ENCODE assay signal across 8 cellular contexts in the genomic region with DNA sequence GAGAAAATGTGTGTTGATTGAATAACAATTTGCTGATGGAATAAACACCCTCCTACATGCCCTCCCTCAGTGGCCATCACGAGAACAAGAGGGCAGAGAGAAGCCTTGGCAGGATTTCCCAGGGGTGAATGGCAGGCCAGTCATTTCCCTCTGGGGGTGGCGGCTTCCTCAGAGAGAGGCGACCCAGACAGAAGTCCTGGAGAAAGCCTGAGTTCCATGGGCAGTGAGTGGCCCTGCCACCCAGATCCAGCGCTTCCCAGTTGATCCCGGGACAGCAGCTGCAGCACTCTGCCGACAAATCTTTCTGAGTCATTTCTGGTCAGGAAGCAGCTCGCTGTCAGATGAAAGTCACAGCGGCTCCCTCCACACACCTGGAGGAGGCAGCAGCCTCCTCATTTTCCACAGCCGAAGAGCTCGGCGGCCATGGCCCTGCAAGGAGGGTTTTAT.
DNase-seq lines count a peak whose midpoint lies in the region; FAIRE-seq and TF ChIP-seq lines count a peak whose summit lies in the region.

No MANE protein-coding gene starts in this region.

- H3K4me1 ChIP-seq in muscle layer of colon (ENCODE audit: insufficient read depth, low read length): peaks cover 46% of the 10 kb centered on the region
- H3K4me1 ChIP-seq in HAP-1: peaks cover 4% of the 10 kb centered on the region

- H3K27ac Mint-ChIP-seq in CD14-positive monocyte: peak overlapping the region; percentile 57 to 88 (median 80)
- H3K27ac Mint-ChIP-seq in chondrocyte (ENCODE audit: unreplicated experiment): peak overlapping the region; percentile 66

- H3K9ac ChIP-seq in muscle layer of colon (ENCODE audit: low read length): no peak overlapping the region

- H3K27me3 ChIP-seq in muscle layer of colon (ENCODE audit: control insufficient read depth in 1 of 2, insufficient read depth in 2 of 2, low read length in 2 of 2): no peaks in the 10 kb centered on the region
- no peaks in the 10 kb centered on the region for H3K27me3 ChIP-seq in HAP-1 (ENCODE audit: low read depth)

- peaks cover 0 to 3% of the 10 kb centered on the region in 2 donors for H3K36me3 Mint-ChIP-seq in CD14-positive monocyte
- no peaks in the 10 kb centered on the region for H3K36me3 Mint-ChIP-seq in chondrocyte (ENCODE audit: low read depth)

- H3K27me3 Mint-ChIP-seq in CD14-positive monocyte (ENCODE audit: low read depth in 3 of 3) (peaks cover 0 to 4% (median 2%) of the 10 kb centered on the region in 3 donors), chondrocyte (ENCODE audit: low read depth) (no peaks in the 10 kb centered on the region)

- no peak overlapping the region for H3K4me3 ChIP-seq in muscle layer of colon (ENCODE audit: low read depth in 1 of 2, low read length in 2 of 2)
- no peak overlapping the region for H3K4me3 ChIP-seq in HAP-1

- H3K9me3 ChIP-seq in muscle layer of colon (ENCODE audit: low read length): no peaks in the 10 kb centered on the region
- H3K9me3 ChIP-seq in HAP-1: no peaks in the 10 kb centered on the region

- peak; percentile 59 for DNase-seq in CD14-positive monocyte (ENCODE audit: low spot score)
- peak; percentile 68 for DNase-seq in HTR-8/SVneo (ENCODE audit: insufficient read length, low spot score)
- DNase-seq in chondrocyte (ENCODE audit: low spot score): no peak
- DNase-seq in NCI-H526 treated with DMSO at 0.1 percent for 48 hours (lab: John Stamatoyannopoulos, UW): no peak
- DNase-seq in HAP-1 (ENCODE audit: low spot score in 2 of 2): no peak
- DNase-seq in HCEC 1CT: no peak
- DNase-seq in cerebellar nuclear complex (lab: John Stamatoyannopoulos, UW): no peak

- H3K27ac ChIP-seq in muscle layer of colon (ENCODE audit: low read depth, low read length): peak overlapping the region; percentile 89

- in situ Hi-C loops in HAP-1 (cut with MboI; ENCODE audit: low sequenced_read_pairs): no loop called here

- H3K4me1 Mint-ChIP-seq in CD14-positive monocyte (peaks cover 45% of the 10 kb centered on the region), chondrocyte (ENCODE audit: low read depth) (peaks cover 50% of the 10 kb centered on the region)

- H3K9me3 Mint-ChIP-seq in CD14-positive monocyte (peaks cover 0 to 11% (median 2%) of the 10 kb centered on the region in 7 donors), chondrocyte (ENCODE audit: low read depth) (no peaks in the 10 kb centered on the region)

- H3K36me3 ChIP-seq in muscle layer of colon (ENCODE audit: insufficient read depth, low read length): no peaks in the 10 kb centered on the region
- H3K36me3 ChIP-seq in HAP-1 (replicated peaks): no peaks in the 10 kb centered on the region

- intact Hi-C loops in CD14-positive monocyte (cut with micrococcal nuclease): no loop called here

- FAIRE-seq in HTR-8/SVneo (lab: Jason Lieb, UNC): peak; percentile 80

- H3K4me3 Mint-ChIP-seq in CD14-positive monocyte (peak overlapping the region; percentile 43 to 68), chondrocyte (ENCODE audit: unreplicated experiment) (no peak overlapping the region)

- TF ChIP-seq CTCF in CD14-positive monocyte (IDR thresholded peaks at IDR 0.05) (no peak), chondrocyte (IDR thresholded peaks at IDR 0.05) (peak; percentile 53)

Comparison
In these comparisons a context has a peak if more than half of its experiments do, and no peak if none do; other contexts are left out.
1. DNase-seq: peak in CD14-positive monocyte (single experiment) and HTR-8/SVneo (single experiment); none in chondrocyte (single experiment), NCI-H526 treated with DMSO at 0.1 percent for 48 hours (single experiment), HAP-1 (0 of 2), HCEC 1CT (single experiment) and cerebellar nuclear complex (0 of 2).